Comparison of ENCODE assay signal across 8 cellular contexts in the genomic region with DNA sequence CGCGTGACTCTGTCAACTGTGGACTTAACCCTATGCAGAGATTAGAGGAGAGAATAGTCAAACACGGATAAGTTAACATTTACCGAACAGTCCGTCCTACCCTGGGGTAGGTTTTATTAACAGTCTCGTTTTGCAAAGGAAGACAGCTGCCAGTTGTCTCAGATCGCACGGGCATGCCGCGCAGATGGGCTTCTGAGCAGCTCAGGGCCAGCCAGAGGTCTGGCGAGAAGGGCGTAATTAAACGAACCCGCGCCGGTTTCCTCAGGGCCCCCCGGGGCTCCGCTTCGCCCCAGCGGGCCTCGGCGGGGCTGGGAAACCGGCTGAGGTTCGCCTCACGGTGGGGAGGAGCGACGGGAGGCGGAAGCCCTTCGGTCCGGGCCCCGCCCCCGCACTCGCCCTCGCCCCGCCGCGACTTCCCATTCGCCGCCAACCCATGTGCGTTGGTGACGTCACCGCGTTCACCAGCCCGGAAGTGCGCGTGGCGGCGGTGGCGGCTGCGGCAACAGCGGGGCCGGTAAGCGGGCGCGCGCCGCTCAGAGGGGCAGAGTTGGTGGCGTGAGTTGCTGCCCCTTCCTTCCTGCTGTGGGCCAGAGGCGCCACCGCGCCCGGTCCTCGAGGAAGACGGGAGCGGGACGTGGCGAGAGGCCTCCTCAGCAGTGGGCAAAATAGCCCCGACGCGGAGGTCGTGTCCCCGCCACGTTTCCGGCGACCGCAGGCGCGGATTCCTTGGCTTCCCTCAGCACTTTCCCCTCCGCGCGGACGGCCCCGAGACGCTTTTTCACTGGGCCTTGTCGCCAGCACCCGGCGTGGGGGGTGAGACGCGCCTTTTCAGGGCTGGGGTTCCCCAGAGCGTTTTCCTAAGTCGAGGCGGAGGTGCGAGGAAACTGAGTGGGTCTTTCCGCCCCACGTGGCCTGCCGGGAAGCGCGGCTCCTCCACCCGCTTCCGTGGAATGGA. TPM values are rescaled to one million over a fixed set of nuclear protein-coding genes. Genes with fewer than 3 reads are reported as not detected.
A peak's percentile ranks its signal among the peaks of the same experiment; 100 is the strongest.
DNase-seq lines count a peak whose midpoint lies in the region; ATAC-seq, FAIRE-seq and TF ChIP-seq lines count a peak whose summit lies in the region.

TSS of gene TRNT1 (plus strand) at position 464 of the 955 bp plus-strand sequence. CDS start 2,101 bp downstream, outside the sequence.

- peak within 1 kb of the TSS; percentile 99 to 100 for H3K27ac Mint-ChIP-seq in natural killer cell

- peak; percentile 91 to 95 (median 91) for ATAC-seq in natural killer cell

- intact Hi-C loops in natural killer cell (cut with micrococcal nuclease) = loop anchor here (2.0 to 5.0 kb wide), 2 partner anchors 52 to 451 kb away; partner anchors contain the start of gene CRBN

- TF ChIP-seq POLR2A in H54 (IDR thresholded peaks at IDR 0.05; ENCODE audit: low read depth, low read length) (peak; percentile 92), Raji (IDR thresholded peaks at IDR 0.05; ENCODE audit: insufficient read depth, low read depth, low read length) (peak; percentile 93)

- H3K9me3 Mint-ChIP-seq in natural killer cell = no peaks in the 10 kb centered on the region

- peak; percentile 97 for DNase-seq in ELF-1 (ENCODE audit: low read depth, low spot score)
- peak; percentile 88 for DNase-seq in H54 (ENCODE audit: insufficient read length, low spot score)
- peak; percentile 92 for DNase-seq in LoVo (ENCODE audit: low spot score)
- DNase-seq in activated T-helper 9 cell treated with anti-CD3 and anti-CD28 coated beads, Interleukin-2, amount 50 U/mL, for 16 hours (ENCODE audit: low read depth) = peak; percentile 95
- DNase-seq in fibroblast of peridontal ligament (ENCODE audit: extremely low read depth) = peak; percentile 89
- DNase-seq in natural killer cell = peak; percentile 96
- DNase-seq in stimulated activated naive CD4-positive, alpha-beta T cell (lab: John Stamatoyannopoulos, UW) = peak; percentile 92 to 95 (median 94)

- H3K27me3 Mint-ChIP-seq in natural killer cell (ENCODE audit: low read depth in 2 of 2) = no peaks in the 10 kb centered on the region

- no peak for FAIRE-seq in H54 (lab: Jason Lieb, UNC)

- H3K36me3 Mint-ChIP-seq in natural killer cell = no peaks in the 10 kb centered on the region

- H3K4me3 Mint-ChIP-seq in natural killer cell = peak within 1 kb of the TSS; percentile 97

- H3K4me1 Mint-ChIP-seq in natural killer cell = peaks cover 34 to 43% of the 10 kb centered on the region in 2 donors

- no peak for TF ChIP-seq CTCF in natural killer cell (IDR thresholded peaks at IDR 0.05)

RNA-seq across cellular contexts. Expression of gene TRNT1, which starts in this region (rescaled TPM):
- 10 to 100 TPM; 33.3 to 41.9 (median 36.6) TPM for total RNA-seq in natural killer cell

Comparison
In these comparisons a context has a peak if more than half of its experiments do, and no peak if none do; other contexts are left out.
1. Peak in every context shown above with its lines: DNase-seq and ATAC-seq.